ENCODE assay signal across 1 cellular context in genomic region chr20:49214546-49214945, GRCh38.
TF ChIP-seq lines count a peak whose summit lies in the region.

No MANE protein-coding gene starts in this region.

TF ChIP-seq in H1, 55 proteins besides CTCF, POLR2A, EP300 and RAD21:
- no peak for TF ChIP-seq SIN3A (conservative IDR thresholded peaks at IDR 0.05 in 1 of 2, IDR thresholded peaks at IDR 0.05 in 1 of 2; ENCODE audit: low read depth in 1 of 2, low read length in 2 of 2)
- TF ChIP-seq EZH2 (IDR thresholded peaks at IDR 0.05; ENCODE audit: low read depth, low read length, severe bottlenecking) = no peak
- no peak for TF ChIP-seq SP4 (IDR thresholded peaks at IDR 0.05; ENCODE audit: low read length)
- TF ChIP-seq NANOG (IDR thresholded peaks at IDR 0.05; ENCODE audit: insufficient read depth, low read depth, low read length, poor library complexity, severe bottlenecking) = no peak
- no peak for TF ChIP-seq JUN (IDR thresholded peaks at IDR 0.05; ENCODE audit: low read depth, low read length)
- TF ChIP-seq RBBP5 (IDR thresholded peaks at IDR 0.05; ENCODE audit: borderline replicate concordance, low read depth, low read length) = no peak
- TF ChIP-seq JUND (IDR thresholded peaks at IDR 0.05; ENCODE audit: low read length) = no peak
- no peak for TF ChIP-seq BACH1 (IDR thresholded peaks at IDR 0.05; ENCODE audit: low read length)
- no peak for TF ChIP-seq BRCA1 (IDR thresholded peaks at IDR 0.05; ENCODE audit: low read depth, low read length)
- no peak for TF ChIP-seq TAF1 (IDR thresholded peaks at IDR 0.05; ENCODE audit: low read depth, low read length)
- no peak for TF ChIP-seq HDAC2 (IDR thresholded peaks at IDR 0.05; ENCODE audit: borderline replicate concordance in 1 of 2, low read depth in 2 of 2, low read length in 2 of 2)
- TF ChIP-seq FOSL1 (IDR thresholded peaks at IDR 0.05; ENCODE audit: insufficient read depth, low read depth, low read length) = no peak
- no peak for TF ChIP-seq ZNF274 (IDR thresholded peaks at IDR 0.05; ENCODE audit: borderline replicate concordance, extremely low read depth, low read length)
- TF ChIP-seq SUZ12 (IDR thresholded peaks at IDR 0.05; ENCODE audit: low read length) = no peak
- TF ChIP-seq SIRT6 (IDR thresholded peaks at IDR 0.05; ENCODE audit: low read length) = no peak
